In genomic region chrX:115649461-115650063, GRCh38 we compare ENCODE assay signal across 1 cellular context.
TF ChIP-seq lines count a peak whose summit lies in the region.

No MANE protein-coding gene starts in this region.

TF ChIP-seq in H1, 55 proteins besides CTCF, POLR2A, EP300 and RAD21:
- TF ChIP-seq SAP30 (IDR thresholded peaks at IDR 0.05; ENCODE audit: insufficient read depth, insufficient replicate concordance, low read length) (no peak), ZNF274 (IDR thresholded peaks at IDR 0.05; ENCODE audit: borderline replicate concordance, extremely low read depth, low read length) (no peak), BCL11A (IDR thresholded peaks at IDR 0.05; ENCODE audit: low read depth in 2 of 2, low read length in 2 of 2) (no peak), SP2 (IDR thresholded peaks at IDR 0.05; ENCODE audit: low read length) (no peak), RFX5 (IDR thresholded peaks at IDR 0.05; ENCODE audit: borderline replicate concordance, low read depth, low read length) (no peak), EZH2 (IDR thresholded peaks at IDR 0.05; ENCODE audit: low read depth, low read length, severe bottlenecking) (no peak), HDAC6 (IDR thresholded peaks at IDR 0.05; ENCODE audit: low read depth, low read length) (no peak), EGR1 (IDR thresholded peaks at IDR 0.05; ENCODE audit: borderline replicate concordance, low read depth, low read length) (no peak), HDAC2 (IDR thresholded peaks at IDR 0.05; ENCODE audit: borderline replicate concordance in 1 of 2, low read depth in 2 of 2, low read length in 2 of 2) (no peak)
